In the genomic region with DNA sequence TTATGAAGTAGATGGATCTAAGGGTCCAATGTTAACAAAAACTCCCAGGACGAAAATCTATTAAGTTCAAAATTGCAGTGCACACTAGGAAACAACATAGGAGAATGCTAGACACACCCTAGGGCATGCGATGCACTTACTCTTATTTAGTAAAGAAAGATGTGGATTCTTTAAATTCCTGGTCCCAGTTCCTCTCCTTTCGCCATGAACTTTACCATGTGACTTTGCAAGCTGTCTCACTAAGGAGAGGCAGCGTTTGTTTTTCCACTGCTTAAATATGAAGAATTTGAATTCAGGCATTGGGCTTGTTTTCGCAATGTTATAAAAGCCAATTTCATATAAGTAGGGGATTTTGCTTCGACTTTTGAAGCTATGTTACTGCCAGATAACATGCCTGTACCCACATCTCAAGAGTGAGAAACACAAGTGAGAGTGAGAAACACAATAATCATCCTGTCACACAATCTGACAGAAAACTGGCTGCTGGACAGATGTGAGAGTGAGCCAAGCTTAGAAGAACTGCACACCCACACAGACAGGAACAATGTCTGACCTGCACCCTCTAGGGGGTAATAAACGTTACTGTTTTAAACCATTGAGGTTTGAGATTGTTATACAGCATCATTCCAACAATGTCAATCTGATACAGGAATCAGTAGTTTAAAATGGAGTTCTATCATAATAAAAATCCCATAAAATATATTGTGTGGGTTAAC, we compare ENCODE assay signal across 8 cellular contexts.
A peak's percentile ranks its signal among the peaks of the same experiment; 100 is the strongest.
DNase-seq lines count a peak whose midpoint lies in the region; ATAC-seq and TF ChIP-seq lines count a peak whose summit lies in the region.

No MANE protein-coding gene starts in this region.

- no peaks in the 10 kb centered on the region for H3K36me3 Mint-ChIP-seq in CD8-positive, alpha-beta memory T cell

- no peaks in the 10 kb centered on the region for H3K9me3 ChIP-seq in right cardiac atrium (ENCODE audit: control insufficient read depth, low read length)
- H3K9me3 ChIP-seq in osteoblast (ENCODE audit: low read depth, low read length) = no peaks in the 10 kb centered on the region
- H3K9me3 ChIP-seq in CD8-positive, alpha-beta memory T cell (ENCODE audit: low read length) = no peaks in the 10 kb centered on the region

- no peak overlapping the region for H3K4me2 ChIP-seq in osteoblast (ENCODE audit: insufficient read depth, low read length)

- no peaks in the 10 kb centered on the region for H3K79me2 ChIP-seq in osteoblast (ENCODE audit: insufficient read depth, low read length)

- H3K27ac Mint-ChIP-seq in CD8-positive, alpha-beta memory T cell = no peak overlapping the region

- H3K4me1 Mint-ChIP-seq in CD8-positive, alpha-beta memory T cell = peaks cover 0 to 8% (median 0%) of the 10 kb centered on the region in 3 donors

- 22% methylated on average over 7 of the region's 7 CpGs for WGBS in right cardiac atrium

- intact Hi-C loops in right cardiac atrium (cut with DNase I) = no loop called here

- H3K27me3 ChIP-seq in right cardiac atrium (ENCODE audit: control insufficient read depth, insufficient read depth) = no peaks in the 10 kb centered on the region
- H3K27me3 ChIP-seq in osteoblast (ENCODE audit: insufficient read depth, low read length) = no peaks in the 10 kb centered on the region
- H3K27me3 ChIP-seq in CD8-positive, alpha-beta memory T cell (ENCODE audit: insufficient read depth, low read length, poor library complexity, severe bottlenecking) = no peaks in the 10 kb centered on the region

- no peaks in the 10 kb centered on the region for H3K4me1 ChIP-seq in right cardiac atrium (ENCODE audit: control insufficient read depth, insufficient read depth, low read length)
- H3K4me1 ChIP-seq in osteoblast (ENCODE audit: insufficient read depth, low read length) = no peaks in the 10 kb centered on the region
- H3K4me1 ChIP-seq in CD8-positive, alpha-beta memory T cell (ENCODE audit: insufficient read depth, low read length) = no peaks in the 10 kb centered on the region

- no peak overlapping the region for H2AFZ ChIP-seq in osteoblast (ENCODE audit: low read length)

- DNase-seq in AML-193 (lab: John Stamatoyannopoulos, UW) (peak; percentile 6 to 14), NCI-H69 (lab: John Stamatoyannopoulos, UW) (peak; percentile 69), right cardiac atrium (peak in 2 of 3 donors; percentile 16 to 26), osteoblast (ENCODE audit: insufficient read length, low spot score, missing footprints) (no peak), mucosa of gallbladder (ENCODE audit: low spot score) (no peak), nucleus accumbens (lab: John Stamatoyannopoulos, UW) (no peak)
- no peak for DNase-seq in CD8-positive, alpha-beta memory T cell

- no peaks in the 10 kb centered on the region for H3K36me3 ChIP-seq in osteoblast (ENCODE audit: insufficient read depth, low read length)
- H3K36me3 ChIP-seq in CD8-positive, alpha-beta memory T cell (ENCODE audit: insufficient read depth, low read length) = no peaks in the 10 kb centered on the region

- peaks cover 0 to 13% (median 2%) of the 10 kb centered on the region in 5 donors for H3K9me3 Mint-ChIP-seq in CD8-positive, alpha-beta memory T cell

- H4K20me1 ChIP-seq in osteoblast (ENCODE audit: insufficient read depth, low read length) = no peaks in the 10 kb centered on the region

- no peak overlapping the region for H3K4me3 ChIP-seq in right cardiac atrium (ENCODE audit: low read length)
- no peak overlapping the region for H3K4me3 ChIP-seq in osteoblast (ENCODE audit: insufficient read depth, low read length)
- H3K4me3 ChIP-seq in CD8-positive, alpha-beta memory T cell (ENCODE audit: low read length) = no peak overlapping the region

- no peak for TF ChIP-seq CTCF in osteoblast (IDR thresholded peaks at IDR 0.05; ENCODE audit: extremely low read depth, low read depth, low read length)

- POLR2A ChIA-PET in CD8-positive, alpha-beta memory T cell (lab: Charles Lee) = no interaction called here

- ATAC-seq in GM18511 (IDR thresholded peaks at IDR 0.05; ENCODE audit: unreplicated experiment) (peak; percentile 84), right cardiac atrium (peak; percentile 81 to 93)

- CTCF ChIA-PET in CD8-positive, alpha-beta memory T cell (lab: Charles Lee) = no interaction called here

- H3K27ac ChIP-seq in right cardiac atrium (ENCODE audit: low read length) (no peak overlapping the region), osteoblast (ENCODE audit: low read depth, low read length) (no peak overlapping the region)
- H3K27ac ChIP-seq in CD8-positive, alpha-beta memory T cell (ENCODE audit: low read depth, low read length) = no peak overlapping the region

- no peaks in the 10 kb centered on the region for H3K27me3 Mint-ChIP-seq in CD8-positive, alpha-beta memory T cell

- H3K4me3 Mint-ChIP-seq in CD8-positive, alpha-beta memory T cell = no peak overlapping the region

Comparison
In these comparisons a context has a peak if more than half of its experiments do, and no peak if none do; other contexts are left out.
1. DNase-seq: peak in AML-193 (2 of 2), NCI-H69 (single experiment) and right cardiac atrium (2 of 3); none in osteoblast (single experiment), mucosa of gallbladder (single experiment), nucleus accumbens (0 of 56) and CD8-positive, alpha-beta memory T cell (0 of 5).